ENCODE assay signal across 17 cellular contexts in genomic region chr7:156223935-156224334, GRCh38.
A peak's percentile ranks its signal among the peaks of the same experiment; 100 is the strongest.
DNase-seq lines count a peak whose midpoint lies in the region; ATAC-seq and TF ChIP-seq lines count a peak whose summit lies in the region.
"Had no signal": no experiment of that assay in that cellular context is flagged by ENCODE, and none has a peak within 500 bp of the region (broad histone marks: within the 10 kb centered on the region; RNA-seq: fewer than 3 reads in every experiment).

No MANE protein-coding gene starts in this region.

- H3K4me3 Mint-ChIP-seq in activated CD8-positive, alpha-beta memory T cell treated with anti-CD3 and anti-CD28 coated beads, Interleukin-2, amount 10 ng/mL, durations not matched to agents 7 days and 5 days = no peak overlapping the region
- H3K4me3 Mint-ChIP-seq in endodermal cell (no peak overlapping the region), type B pancreatic cell (no peak overlapping the region)
- H3K4me3 Mint-ChIP-seq: CD14-positive monocyte; CD4-positive, alpha-beta memory T cell; GM23338 had no signal

- H3K27ac Mint-ChIP-seq in activated CD8-positive, alpha-beta memory T cell treated with anti-CD3 and anti-CD28 coated beads, Interleukin-2, amount 10 ng/mL, durations not matched to agents 7 days and 5 days = no peak overlapping the region
- no peak overlapping the region for H3K27ac Mint-ChIP-seq in endodermal cell
- no peak overlapping the region for H3K27ac Mint-ChIP-seq in type B pancreatic cell
- H3K27ac Mint-ChIP-seq: CD14-positive monocyte; CD4-positive, alpha-beta memory T cell; GM23338 had no signal

- no peak overlapping the region for H3K9ac ChIP-seq in endodermal cell (ENCODE audit: extremely low read depth, low read length, poor library complexity, severe bottlenecking)
- H3K9ac ChIP-seq: BLaER1 had no signal

- no peak for ATAC-seq in activated CD8-positive, alpha-beta memory T cell treated with anti-CD3 and anti-CD28 coated beads, Interleukin-2, amount 10 ng/mL, durations not matched to agents 7 days and 5 days
- no peak for ATAC-seq in lung (ENCODE audit: insufficient read depth, low FRiP score)
- no peak for ATAC-seq in HG03439 (IDR thresholded peaks at IDR 0.05; ENCODE audit: unreplicated experiment)
- ATAC-seq in GM18873 (IDR thresholded peaks at IDR 0.05; ENCODE audit: low FRiP score, unreplicated experiment) = no peak
- ATAC-seq: GM23338 had no signal

- H3K27ac ChIP-seq in endodermal cell (ENCODE audit: low read depth, low read length) (no peak overlapping the region), lung (ENCODE audit: low read depth in 1 of 2, low read length in 1 of 2) (no peak overlapping the region)
- H3K27ac ChIP-seq: BLaER1 had no signal

- no peaks in the 10 kb centered on the region for H3K4me1 Mint-ChIP-seq in activated CD8-positive, alpha-beta memory T cell treated with anti-CD3 and anti-CD28 coated beads, Interleukin-2, amount 10 ng/mL, durations not matched to agents 7 days and 5 days
- H3K4me1 Mint-ChIP-seq in endodermal cell (peaks cover 8% of the 10 kb centered on the region), type B pancreatic cell (ENCODE audit: unreplicated experiment) (no peaks in the 10 kb centered on the region)
- H3K4me1 Mint-ChIP-seq: CD14-positive monocyte; CD4-positive, alpha-beta memory T cell; GM23338 had no signal

- 68% methylated on average over 6 of the region's 6 CpGs for WGBS in endodermal cell (ENCODE audit: insufficient coverage in 1 of 2, insufficient read length in 1 of 2), 2 experiments
- 72 to 75% methylated on average over 6 of the region's 6 CpGs for WGBS in lung, 2 donors

- H3K36me3 Mint-ChIP-seq in activated CD8-positive, alpha-beta memory T cell treated with anti-CD3 and anti-CD28 coated beads, Interleukin-2, amount 10 ng/mL, durations not matched to agents 7 days and 5 days = no peaks in the 10 kb centered on the region
- no peaks in the 10 kb centered on the region for H3K36me3 Mint-ChIP-seq in endodermal cell (ENCODE audit: low read depth)
- H3K36me3 Mint-ChIP-seq in type B pancreatic cell = no peaks in the 10 kb centered on the region
- H3K36me3 Mint-ChIP-seq: CD14-positive monocyte; CD4-positive, alpha-beta memory T cell had no signal

- H3K9me3 Mint-ChIP-seq in activated CD8-positive, alpha-beta memory T cell treated with anti-CD3 and anti-CD28 coated beads, Interleukin-2, amount 10 ng/mL, durations not matched to agents 7 days and 5 days (ENCODE audit: low read depth) = no peaks in the 10 kb centered on the region
- H3K9me3 Mint-ChIP-seq in endodermal cell (peaks cover 4% of the 10 kb centered on the region), type B pancreatic cell (no peaks in the 10 kb centered on the region)

- H3K4me1 ChIP-seq in endodermal cell (ENCODE audit: control insufficient read depth, insufficient read depth, low read length) = no peaks in the 10 kb centered on the region
- H3K4me1 ChIP-seq in lung (ENCODE audit: control insufficient read depth in 2 of 2, insufficient read depth in 2 of 2, low read length in 2 of 2) = no peaks in the 10 kb centered on the region
- H3K4me1 ChIP-seq: BLaER1 had no signal

- no peak overlapping the region for H3K4me3 ChIP-seq in endodermal cell (ENCODE audit: low read length)
- no peak overlapping the region for H3K4me3 ChIP-seq in lung
- H3K4me3 ChIP-seq: BLaER1, GM23338 had no signal

- CTCF ChIA-PET in activated CD8-positive, alpha-beta memory T cell treated with anti-CD3 and anti-CD28 coated beads, Interleukin-2, amount 10 ng/mL, durations not matched to agents 7 days and 5 days (lab: Charles Lee) = no interaction called here

- TF ChIP-seq CTCF in endodermal cell (conservative IDR thresholded peaks at IDR 0.05) (no peak), lung (IDR thresholded peaks at IDR 0.05; ENCODE audit: control extremely low read depth, extremely low read depth) (no peak), type B pancreatic cell (conservative IDR thresholded peaks at IDR 0.05) (no peak)

- no peaks in the 10 kb centered on the region for H3K27me3 Mint-ChIP-seq in activated CD8-positive, alpha-beta memory T cell treated with anti-CD3 and anti-CD28 coated beads, Interleukin-2, amount 10 ng/mL, durations not matched to agents 7 days and 5 days
- peaks cover 4% of the 10 kb centered on the region for H3K27me3 Mint-ChIP-seq in endodermal cell (ENCODE audit: insufficient read depth)
- H3K27me3 Mint-ChIP-seq in type B pancreatic cell = no peaks in the 10 kb centered on the region

- H3K27me3 ChIP-seq in endodermal cell (ENCODE audit: control insufficient read depth, insufficient read depth, low read length, poor library complexity, severe bottlenecking) = peaks cover 5% of the 10 kb centered on the region
- no peaks in the 10 kb centered on the region for H3K27me3 ChIP-seq in lung (ENCODE audit: control insufficient read depth, insufficient read depth)
- H3K27me3 ChIP-seq: BLaER1 had no signal

- DNase-seq in activated CD8-positive, alpha-beta memory T cell treated with anti-CD3 and anti-CD28 coated beads, Interleukin-2, amount 50 U/mL, for 48 hours = peak; percentile 6
- no peak for DNase-seq in activated CD8-positive, alpha-beta memory T cell treated with anti-CD3 and anti-CD28 coated beads, Interleukin-2, amount 10 ng/mL, durations not matched to agents 7 days and 5 days
- DNase-seq in endodermal cell (peak; percentile 34), lung (ENCODE audit: low spot score) (peak; percentile 7), type B pancreatic cell (ENCODE audit: extremely low spot score, unreplicated experiment) (peak; percentile 56), MV-4-11 (lab: John Stamatoyannopoulos, UW) (no peak)
- DNase-seq: 8988T; CD4-positive, alpha-beta memory T cell; DMS153; DMS79; GDM1; HCEC 1CT had no signal

- H3K36me3 ChIP-seq in endodermal cell (ENCODE audit: control insufficient read depth, insufficient read depth, low read length) (no peaks in the 10 kb centered on the region), lung (ENCODE audit: control insufficient read depth in 2 of 2, insufficient read depth in 2 of 2, low read length in 2 of 2) (no peaks in the 10 kb centered on the region)
- H3K36me3 ChIP-seq: BLaER1 had no signal

- H3K9me3 ChIP-seq in endodermal cell (ENCODE audit: control insufficient read depth, low read length) = peaks cover 2% of the 10 kb centered on the region
- peaks cover 8 to 9% of the 10 kb centered on the region in 2 donors for H3K9me3 ChIP-seq in lung (ENCODE audit: control insufficient read depth in 2 of 2, insufficient read depth in 1 of 2, low read length in 1 of 2)

Comparison
In these comparisons a context has a peak if more than half of its experiments do, and no peak if none do; other contexts are left out.
1. DNase-seq: peak in activated CD8-positive, alpha-beta memory T cell treated with anti-CD3 and anti-CD28 coated beads, Interleukin-2, amount 50 U/mL, for 48 hours (single experiment), endodermal cell (single experiment), lung (single experiment) and type B pancreatic cell (single experiment); none in activated CD8-positive, alpha-beta memory T cell treated with anti-CD3 and anti-CD28 coated beads, Interleukin-2, amount 10 ng/mL, durations not matched to agents 7 days and 5 days (single experiment) and MV-4-11 (single experiment).